ENCODE assay signal across 17 cellular contexts in the genomic region with DNA sequence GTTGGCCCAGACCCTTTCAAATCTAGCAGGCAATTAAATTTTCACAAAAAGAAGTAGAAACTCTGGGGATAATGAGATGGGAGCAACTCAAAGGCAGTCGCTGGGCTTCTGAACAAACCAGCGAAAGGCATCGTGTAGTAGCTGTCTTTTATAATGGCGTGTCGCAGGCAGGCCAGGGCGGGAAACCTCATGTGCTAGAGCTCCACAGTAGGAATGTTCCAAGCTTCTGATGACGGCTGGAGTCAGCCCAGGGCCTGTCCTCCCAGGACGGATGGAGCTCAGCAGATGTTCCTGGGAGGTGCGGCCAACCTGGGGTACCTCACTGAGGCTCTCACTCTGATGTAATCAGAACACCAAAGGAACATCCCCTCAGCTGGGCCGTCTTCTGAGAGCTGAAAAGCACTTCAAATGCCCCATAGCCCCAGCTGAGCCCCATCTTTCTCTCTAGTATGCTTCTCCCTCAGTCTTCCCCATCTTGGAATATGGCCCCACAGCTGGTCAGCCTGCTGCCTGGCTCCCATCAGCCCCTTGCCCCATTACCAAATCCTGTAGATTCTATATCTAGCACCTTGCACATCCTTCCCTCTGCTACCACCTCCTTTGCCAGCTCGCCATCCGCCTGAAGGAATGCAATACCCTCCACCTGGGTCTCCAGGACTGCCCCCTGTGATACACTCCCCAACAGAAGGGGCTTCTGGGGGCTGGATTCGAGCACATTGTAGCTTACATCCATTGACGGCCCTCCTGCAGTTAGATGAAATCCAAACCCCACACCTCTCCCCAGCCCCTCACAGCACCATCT. TPM values are rescaled to one million over a fixed set of nuclear protein-coding genes. Genes with fewer than 3 reads are reported as not detected.
DNase-seq lines count a peak whose midpoint lies in the region; ATAC-seq and TF ChIP-seq lines count a peak whose summit lies in the region.
"Had no signal": no experiment of that assay in that cellular context is flagged by ENCODE, and none has a peak within 500 bp of the region (broad histone marks: within the 10 kb centered on the region; RNA-seq: fewer than 3 reads in every experiment).

No MANE protein-coding gene starts in this region.

- H3K4me1 ChIP-seq in upper lobe of right lung, result no peaks in the 10 kb centered on the region

- no peak overlapping the region for H3K4me3 Mint-ChIP-seq in osteocyte (ENCODE audit: unreplicated experiment)
- no peak overlapping the region for H3K4me3 Mint-ChIP-seq in stimulated activated naive CD8-positive, alpha-beta T cell treated with anti-CD3 and anti-CD28 coated beads, Interleukin-15, amount 100 ng/mL, for 72 hours
- H3K4me3 Mint-ChIP-seq: B cell had no signal

- H3K27me3 ChIP-seq in upper lobe of right lung, result peaks cover 3% of the 10 kb centered on the region

- H3K27ac ChIP-seq in coronary artery (no peak overlapping the region), upper lobe of right lung (no peak overlapping the region)

- peaks cover 5% of the 10 kb centered on the region for H3K4me1 Mint-ChIP-seq in osteocyte (ENCODE audit: unreplicated experiment)
- H3K4me1 Mint-ChIP-seq in stimulated activated naive CD8-positive, alpha-beta T cell treated with anti-CD3 and anti-CD28 coated beads, Interleukin-15, amount 100 ng/mL, for 72 hours, result peaks cover 17% of the 10 kb centered on the region

- DNase-seq in activated CD8-positive, alpha-beta memory T cell treated with anti-CD3 and anti-CD28 coated beads for 24 hours, result peak; percentile 45
- DNase-seq in activated CD8-positive, alpha-beta memory T cell treated with anti-CD3 and anti-CD28 coated beads, Interleukin-2, amount 50 U/mL, for 4 hours, result no peak
- peak; percentile 35 for DNase-seq in coronary artery (ENCODE audit: low spot score)
- DNase-seq in osteocyte (ENCODE audit: extremely low spot score, unreplicated experiment), result peak; percentile 63
- DNase-seq in upper lobe of right lung, result peak; percentile 40
- DNase-seq in NCI-H2081 treated with DMSO at 0.1 percent for 48 hours (lab: John Stamatoyannopoulos, UW), result no peak
- DNase-seq in stimulated activated naive CD8-positive, alpha-beta T cell treated with anti-CD3 and anti-CD28 coated beads, Interleukin-15, amount 100 ng/mL, for 72 hours, result no peak
- DNase-seq in activated gamma-delta T cell (lab: John Stamatoyannopoulos, UW), result no peak
- DNase-seq: DMS79 treated with DMSO at 0.1 percent for 48 hours, HCEC 1CT, NCI-H1105, NCI-H2081, NCI-H446 treated with DMSO at 0.1 percent for 48 hours, NCI-H69 had no signal

- H3K27ac Mint-ChIP-seq in osteocyte (ENCODE audit: unreplicated experiment), result no peak overlapping the region
- no peak overlapping the region for H3K27ac Mint-ChIP-seq in stimulated activated naive CD8-positive, alpha-beta T cell treated with anti-CD3 and anti-CD28 coated beads, Interleukin-15, amount 100 ng/mL, for 72 hours
- H3K27ac Mint-ChIP-seq: B cell had no signal

- H3K36me3 Mint-ChIP-seq in osteocyte (ENCODE audit: unreplicated experiment), result no peaks in the 10 kb centered on the region

- peaks cover 29% of the 10 kb centered on the region for H3K27me3 Mint-ChIP-seq in osteocyte (ENCODE audit: unreplicated experiment)
- H3K27me3 Mint-ChIP-seq in stimulated activated naive CD8-positive, alpha-beta T cell treated with anti-CD3 and anti-CD28 coated beads, Interleukin-15, amount 100 ng/mL, for 72 hours, result peaks cover 41% of the 10 kb centered on the region

- ATAC-seq in upper lobe of right lung, result no peak
- no peak for ATAC-seq in stimulated activated naive CD8-positive, alpha-beta T cell treated with anti-CD3 and anti-CD28 coated beads, Interleukin-15, amount 100 ng/mL, for 72 hours
- ATAC-seq: Panc1 had no signal

- no peaks in the 10 kb centered on the region for H3K9me3 Mint-ChIP-seq in osteocyte (ENCODE audit: unreplicated experiment)
- H3K9me3 Mint-ChIP-seq in stimulated activated naive CD8-positive, alpha-beta T cell treated with anti-CD3 and anti-CD28 coated beads, Interleukin-15, amount 100 ng/mL, for 72 hours, result no peaks in the 10 kb centered on the region

- no peak overlapping the region for H3K4me3 ChIP-seq in coronary artery
- no peak overlapping the region for H3K4me3 ChIP-seq in upper lobe of right lung

- H3K9me3 ChIP-seq in upper lobe of right lung, result no peaks in the 10 kb centered on the region

- TF ChIP-seq CTCF in coronary artery (IDR thresholded peaks at IDR 0.05), result no peak
- TF ChIP-seq CTCF in osteocyte (IDR thresholded peaks at IDR 0.05), result no peak
- no peak for TF ChIP-seq CTCF in upper lobe of right lung (IDR thresholded peaks at IDR 0.05)

- intact Hi-C loops in upper lobe of right lung (cut with DNase I), result no loop called here

- no peaks in the 10 kb centered on the region for H3K36me3 ChIP-seq in upper lobe of right lung

RNA-seq across cellular contexts. Expression of a gene that starts 54.9 kb away (rescaled TPM):
- total RNA-seq in osteocyte, result 0.13 TPM in 1 of 2 replicates, not detected in the other
- 0.06 TPM for total RNA-seq in upper lobe of right lung
- total RNA-seq: B cell, LHCN-M2 had no signal

Comparison
In these comparisons a context has a peak if more than half of its experiments do, and no peak if none do; other contexts are left out.
1. DNase-seq: peak in activated CD8-positive, alpha-beta memory T cell treated with anti-CD3 and anti-CD28 coated beads for 24 hours (single experiment), coronary artery (single experiment), osteocyte (single experiment) and upper lobe of right lung (single experiment); none in activated CD8-positive, alpha-beta memory T cell treated with anti-CD3 and anti-CD28 coated beads, Interleukin-2, amount 50 U/mL, for 4 hours (single experiment), NCI-H2081 treated with DMSO at 0.1 percent for 48 hours (single experiment), stimulated activated naive CD8-positive, alpha-beta T cell treated with anti-CD3 and anti-CD28 coated beads, Interleukin-15, amount 100 ng/mL, for 72 hours (0 of 2) and activated gamma-delta T cell (single experiment).